ENCODE assay signal across 2 cellular contexts in the genomic region with DNA sequence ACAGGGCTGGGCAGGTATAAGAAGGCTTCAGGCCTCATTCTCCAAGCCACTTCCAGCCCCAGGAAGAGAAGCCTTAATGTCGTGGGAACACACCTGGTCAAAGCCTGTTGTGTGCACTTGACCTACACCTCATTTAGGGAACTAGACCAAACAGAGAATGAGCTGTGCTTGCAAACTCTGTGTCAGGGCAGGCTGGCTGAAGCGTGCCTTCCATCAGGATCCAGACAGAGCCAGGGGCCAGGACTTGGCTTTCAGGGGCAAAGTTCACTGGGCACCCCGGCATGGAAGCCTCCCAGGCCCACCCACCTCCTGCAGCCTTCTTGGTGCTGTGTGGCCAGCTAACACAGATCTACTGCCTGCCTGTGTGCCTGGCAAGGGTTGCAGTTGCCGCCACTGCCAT.
A peak's percentile ranks its signal among the peaks of the same experiment; 100 is the strongest.
TF ChIP-seq lines count a peak whose summit lies in the region.

No MANE protein-coding gene starts in this region.

TF ChIP-seq in GM23338, 12 proteins besides CTCF, POLR2A, EP300 and RAD21:
- TF ChIP-seq ZNF331 (CRISPR knock-in tag; IDR thresholded peaks at IDR 0.05; ENCODE audit: low read depth) (no peak), POLR2AphosphoS5 (IDR thresholded peaks at IDR 0.05; ENCODE audit: low read depth) (peak; percentile 17; the same call in 1 of the 2 replicates)

TF ChIP-seq in SK-N-SH, 30 proteins besides CTCF, POLR2A, EP300 and RAD21:
- TF ChIP-seq RFX5 (IDR thresholded peaks at IDR 0.05; ENCODE audit: low read length) (no peak), FOXM1 (IDR thresholded peaks at IDR 0.05; ENCODE audit: low read depth) (no peak), SIN3A (IDR thresholded peaks at IDR 0.05; ENCODE audit: borderline replicate concordance, low read depth, low read length) (no peak), NRF1 (IDR thresholded peaks at IDR 0.05; ENCODE audit: low read depth, low read length) (no peak), SMC3 (IDR thresholded peaks at IDR 0.05; ENCODE audit: low read depth, low read length) (no peak), TCF12 (IDR thresholded peaks at IDR 0.05) (no peak), NFIC (IDR thresholded peaks at IDR 0.05; ENCODE audit: borderline replicate concordance) (no peak), RXRA (IDR thresholded peaks at IDR 0.05; ENCODE audit: borderline replicate concordance, low read depth) (no peak), GATA2 (CRISPR knock-in tag; IDR thresholded peaks at IDR 0.05) (no peak), MEF2A (IDR thresholded peaks at IDR 0.05; ENCODE audit: borderline replicate concordance, low read depth) (no peak), FOXJ3 (CRISPR knock-in tag; IDR thresholded peaks at IDR 0.05) (no peak), POLR2AphosphoS5 (IDR thresholded peaks at IDR 0.05; ENCODE audit: low read depth, low read length) (no peak)
- TF ChIP-seq, protein P1, sequence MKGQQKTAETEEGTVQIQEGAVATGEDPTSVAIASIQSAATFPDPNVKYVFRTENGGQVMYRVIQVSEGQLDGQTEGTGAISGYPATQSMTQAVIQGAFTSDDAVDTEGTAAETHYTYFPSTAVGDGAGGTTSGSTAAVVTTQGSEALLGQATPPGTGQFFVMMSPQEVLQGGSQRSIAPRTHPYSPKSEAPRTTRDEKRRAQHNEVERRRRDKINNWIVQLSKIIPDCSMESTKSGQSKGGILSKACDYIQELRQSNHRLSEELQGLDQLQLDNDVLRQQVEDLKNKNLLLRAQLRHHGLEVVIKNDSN (IDR thresholded peaks at IDR 0.05; ENCODE audit: borderline replicate concordance, low read depth): no peak
- TF ChIP-seq, protein P2, sequence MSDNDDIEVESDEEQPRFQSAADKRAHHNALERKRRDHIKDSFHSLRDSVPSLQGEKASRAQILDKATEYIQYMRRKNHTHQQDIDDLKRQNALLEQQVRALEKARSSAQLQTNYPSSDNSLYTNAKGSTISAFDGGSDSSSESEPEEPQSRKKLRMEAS (IDR thresholded peaks at IDR 0.05; ENCODE audit: low read depth): no peak
